Comparison of ENCODE assay signal across 20 cellular contexts in genomic region chr1:17895986-17896385, GRCh38.
DNase-seq lines count a peak whose midpoint lies in the region; ATAC-seq and TF ChIP-seq lines count a peak whose summit lies in the region.
"Had no signal": no experiment of that assay in that cellular context is flagged by ENCODE, and none has a peak within 500 bp of the region (broad histone marks: within the 10 kb centered on the region; RNA-seq: fewer than 3 reads in every experiment).

No MANE protein-coding gene starts in this region.

- H2BK5ac ChIP-seq in IMR-90 (ENCODE audit: low read depth, low read length, poor library complexity, severe bottlenecking), result peak overlapping the region; percentile 2

- no peak overlapping the region for H3K14ac ChIP-seq in IMR-90 (replicated peaks; ENCODE audit: low read depth, low read length)

- CTCF ChIA-PET in IMR-90 (lab: Yijun Ruan, JAX), result no interaction called here

- H3K36me3 Mint-ChIP-seq in endodermal cell (ENCODE audit: low read depth) (no peaks in the 10 kb centered on the region), CD14-positive monocyte (no peaks in the 10 kb centered on the region)
- H3K36me3 Mint-ChIP-seq: CD4-positive, alpha-beta memory T cell; IgD-negative memory B cell had no signal

- H3K27ac ChIP-seq in IMR-90 (ENCODE audit: insufficient read depth, low read length), result no peak overlapping the region
- H3K27ac ChIP-seq in endodermal cell (ENCODE audit: low read depth, low read length), result no peak overlapping the region
- no peak overlapping the region for H3K27ac ChIP-seq in left lung
- H3K27ac ChIP-seq: C4-2B, GM23248 had no signal

- no peak overlapping the region for H2BK15ac ChIP-seq in IMR-90 (ENCODE audit: low read depth, low read length)

- dilution Hi-C loops in IMR-90 (cut with HindIII; ENCODE audit: low sequenced_read_pairs, unreplicated experiment), result no loop called here

- H3K56ac ChIP-seq in IMR-90 (ENCODE audit: extremely low read depth, insufficient read depth, low read length), result no peak overlapping the region

- no peaks in the 10 kb centered on the region; the same call in 1 of the 2 replicates for H3K9me3 ChIP-seq in IMR-90 (ENCODE audit: control insufficient read depth, insufficient read depth, low read length)
- H3K9me3 ChIP-seq in endodermal cell (ENCODE audit: control insufficient read depth, low read length), result no peaks in the 10 kb centered on the region
- no peaks in the 10 kb centered on the region for H3K9me3 ChIP-seq in left lung

- H4K8ac ChIP-seq in IMR-90 (ENCODE audit: low read depth in 2 of 2, low read length in 2 of 2), result no peak overlapping the region

- no peaks in the 10 kb centered on the region for H3K79me1 ChIP-seq in IMR-90 (ENCODE audit: low read depth in 1 of 2, low read length in 2 of 2)

- no peak overlapping the region for H3K18ac ChIP-seq in IMR-90 (ENCODE audit: low read depth, low read length)

- no peak overlapping the region for H3K4me2 ChIP-seq in IMR-90 (ENCODE audit: low read depth, low read length)

- TF ChIP-seq RAD21 in IMR-90 (IDR thresholded peaks at IDR 0.05; ENCODE audit: low read length), result no peak

- no peak overlapping the region for H2BK120ac ChIP-seq in IMR-90 (ENCODE audit: low read depth, low read length)

- H3K23ac ChIP-seq in IMR-90 (ENCODE audit: low read depth, low read length), result no peak overlapping the region

- H3K9me1 ChIP-seq in IMR-90 (ENCODE audit: insufficient read depth, low read length), result no peaks in the 10 kb centered on the region

- intact Hi-C loops in IMR-90 (cut with micrococcal nuclease), result no loop called here
- intact Hi-C loops in posterior vena cava (cut with DNase I), result no loop called here
- intact Hi-C loops in CD14-positive monocyte (cut with micrococcal nuclease), result no loop called here
- intact Hi-C loops in left lung (cut with DNase I), result no loop called here

- TF ChIP-seq CTCF in IMR-90 (conservative IDR thresholded peaks at IDR 0.05; ENCODE audit: low read depth, low read length) (no peak), endodermal cell (conservative IDR thresholded peaks at IDR 0.05) (no peak), CD14-positive monocyte (IDR thresholded peaks at IDR 0.05) (no peak), left lung (IDR thresholded peaks at IDR 0.05) (no peak)

- H3K4me3 ChIP-seq in H7 (ENCODE audit: insufficient read depth, low read depth, low read length), result no peak overlapping the region
- H3K4me3 ChIP-seq in IMR-90 (ENCODE audit: insufficient read depth, low read depth, low read length), result no peak overlapping the region
- no peak overlapping the region for H3K4me3 ChIP-seq in endodermal cell (ENCODE audit: low read length)
- no peak overlapping the region for H3K4me3 ChIP-seq in left lung
- H3K4me3 ChIP-seq: GM23248 had no signal

- H3K27me3 ChIP-seq in H7 (ENCODE audit: control insufficient read depth, insufficient read depth, low read length) (peaks cover 1% of the 10 kb centered on the region; the same call in 1 of the 2 replicates), IMR-90 (ENCODE audit: control insufficient read depth, insufficient read depth, low read length) (peaks cover 11% of the 10 kb centered on the region), endodermal cell (ENCODE audit: control insufficient read depth, insufficient read depth, low read length, poor library complexity, severe bottlenecking) (peaks cover 33% of the 10 kb centered on the region), left lung (peaks cover 0 to 25% of the 10 kb centered on the region in 2 donors)

- 80% methylated on average over 2 of the region's 8 CpGs; no CpG with 5 or more reads in 1 of the 2 experiments for WGBS in IMR-90 (ENCODE audit: extremely low coverage in 2 of 2, insufficient read length in 1 of 2), 2 experiments
- WGBS in endodermal cell (ENCODE audit: insufficient coverage in 1 of 2, insufficient read length in 1 of 2), 2 experiments, result 85 to 93% methylated on average over 7 to 8 of the region's 8 CpGs

- no peak overlapping the region for H2AK9ac ChIP-seq in IMR-90 (replicated peaks; ENCODE audit: low read depth, low read length, poor library complexity)

- H3K9me3 Mint-ChIP-seq in endodermal cell (peaks cover 3% of the 10 kb centered on the region), CD14-positive monocyte (peaks cover 0 to 1% (median 0%) of the 10 kb centered on the region in 7 donors)
- H3K9me3 Mint-ChIP-seq: HFFc6, IgD-negative memory B cell had no signal

- TF ChIP-seq POLR2A in IMR-90 (IDR thresholded peaks at IDR 0.05; ENCODE audit: low read depth, low read length), result no peak

- H3K36me3 ChIP-seq in H7 (replicated peaks; ENCODE audit: control insufficient read depth, insufficient read depth, low read length), result no peaks in the 10 kb centered on the region
- no peaks in the 10 kb centered on the region for H3K36me3 ChIP-seq in IMR-90 (ENCODE audit: control insufficient read depth, insufficient read depth, low read length)
- H3K36me3 ChIP-seq in endodermal cell (ENCODE audit: control insufficient read depth, insufficient read depth, low read length), result no peaks in the 10 kb centered on the region
- no peaks in the 10 kb centered on the region for H3K36me3 ChIP-seq in left lung

- DNase-seq in H7 (peak; percentile 19), IMR-90 (no peak), endodermal cell (peak; percentile 36), posterior vena cava (ENCODE audit: low spot score) (peak; percentile 62), putamen (ENCODE audit: low spot score) (no peak), CD14-positive monocyte (ENCODE audit: low spot score) (no peak), left lung (no peak)
- DNase-seq: ACHN; AML-193; Calu3; CD4-positive, alpha-beta memory T cell; DMS79 treated with DMSO at 0.1 percent for 48 hours; GF-D8; GM23248; HFFc6; KBM-7 had no signal

- H3K4me1 Mint-ChIP-seq in endodermal cell (no peaks in the 10 kb centered on the region), CD14-positive monocyte (no peaks in the 10 kb centered on the region)
- H3K4me1 Mint-ChIP-seq: CD4-positive, alpha-beta memory T cell; IgD-negative memory B cell had no signal

- H2AK5ac ChIP-seq in IMR-90 (ENCODE audit: low read depth, low read length), result no peak overlapping the region

- H3K4me1 ChIP-seq in IMR-90 (ENCODE audit: control insufficient read depth, insufficient read depth, low read length) (no peaks in the 10 kb centered on the region), endodermal cell (ENCODE audit: control insufficient read depth, insufficient read depth, low read length) (no peaks in the 10 kb centered on the region), left lung (no peaks in the 10 kb centered on the region)

- H2BK20ac ChIP-seq in IMR-90 (ENCODE audit: low read depth, low read length), result no peak overlapping the region

- no peak overlapping the region for H3K4ac ChIP-seq in IMR-90 (ENCODE audit: low read depth, low read length)

- no peak overlapping the region for H2AFZ ChIP-seq in IMR-90 (replicated peaks; ENCODE audit: low read length, poor library complexity)
- H2AFZ ChIP-seq: GM23248 had no signal

- H4K20me1 ChIP-seq in IMR-90 (ENCODE audit: insufficient read depth, low read length), result no peaks in the 10 kb centered on the region

- no peak overlapping the region for H4K91ac ChIP-seq in IMR-90 (ENCODE audit: insufficient read depth, low read depth, low read length)

- BruUV-seq in IMR-90 (replicated peaks; lab: Mats Ljungman, UMichigan), result no TSS peak

- H3K27me3 Mint-ChIP-seq in endodermal cell (ENCODE audit: insufficient read depth) (peaks cover 36% of the 10 kb centered on the region), CD14-positive monocyte (ENCODE audit: low read depth in 3 of 3) (peaks cover 4 to 6% (median 5%) of the 10 kb centered on the region in 3 donors)

- H3K9ac ChIP-seq in IMR-90 (ENCODE audit: low read depth, low read length), result no peak overlapping the region
- H3K9ac ChIP-seq in endodermal cell (ENCODE audit: extremely low read depth, low read length, poor library complexity, severe bottlenecking), result no peak overlapping the region
- H3K9ac ChIP-seq: GM23248 had no signal

- POLR2A ChIA-PET in IMR-90 (lab: Charles Lee; ENCODE audit: unreplicated experiment), result no interaction called here

- in situ Hi-C loops in IMR-90 (cut with MboI; ENCODE audit: low sequenced_read_pairs), result no loop called here

- no peak overlapping the region for H4K5ac ChIP-seq in IMR-90 (ENCODE audit: low read depth, low read length)

- H3K27ac Mint-ChIP-seq in endodermal cell (no peak overlapping the region), CD14-positive monocyte (no peak overlapping the region)
- H3K27ac Mint-ChIP-seq: CD4-positive, alpha-beta memory T cell; HFFc6; IgD-negative memory B cell had no signal

- ATAC-seq in IMR-90 (ENCODE audit: low read depth) (no peak), GM18511 (IDR thresholded peaks at IDR 0.05; ENCODE audit: unreplicated experiment) (no peak), left lung (no peak)
- ATAC-seq: HCT116 had no signal

- H3K4me3 Mint-ChIP-seq in endodermal cell (no peak overlapping the region), CD14-positive monocyte (no peak overlapping the region)
- H3K4me3 Mint-ChIP-seq: CD4-positive, alpha-beta memory T cell; HFFc6; IgD-negative memory B cell had no signal

TF ChIP-seq in IMR-90, 13 proteins besides CTCF, POLR2A, EP300 and RAD21 (continues in another document):
- TF ChIP-seq MXI1 (IDR thresholded peaks at IDR 0.05; ENCODE audit: borderline replicate concordance, low read depth, low read length) (no peak), MAFK (IDR thresholded peaks at IDR 0.05; ENCODE audit: low read depth, low read length) (no peak), NFE2L2 (IDR thresholded peaks at IDR 0.05; ENCODE audit: low read depth, low read length) (no peak), FOS (IDR thresholded peaks at IDR 0.05; ENCODE audit: low read depth, low read length) (no peak), CHD1 (IDR thresholded peaks at IDR 0.05; ENCODE audit: low read depth, low read length) (no peak), RFX5 (IDR thresholded peaks at IDR 0.05; ENCODE audit: low read depth, low read length) (no peak), SMC3 (IDR thresholded peaks at IDR 0.05; ENCODE audit: low read depth, low read length) (no peak), ELK1 (IDR thresholded peaks at IDR 0.05; ENCODE audit: borderline replicate concordance, low read depth, low read length) (no peak)

Comparison
In these comparisons a context has a peak if more than half of its experiments do, and no peak if none do; other contexts are left out.
1. DNase-seq: peak in H7 (single experiment), endodermal cell (single experiment) and posterior vena cava (single experiment); none in IMR-90 (single experiment), putamen (single experiment), CD14-positive monocyte (single experiment) and left lung (0 of 2).